Comparison of ENCODE assay signal across 8 cellular contexts in the genomic region with DNA sequence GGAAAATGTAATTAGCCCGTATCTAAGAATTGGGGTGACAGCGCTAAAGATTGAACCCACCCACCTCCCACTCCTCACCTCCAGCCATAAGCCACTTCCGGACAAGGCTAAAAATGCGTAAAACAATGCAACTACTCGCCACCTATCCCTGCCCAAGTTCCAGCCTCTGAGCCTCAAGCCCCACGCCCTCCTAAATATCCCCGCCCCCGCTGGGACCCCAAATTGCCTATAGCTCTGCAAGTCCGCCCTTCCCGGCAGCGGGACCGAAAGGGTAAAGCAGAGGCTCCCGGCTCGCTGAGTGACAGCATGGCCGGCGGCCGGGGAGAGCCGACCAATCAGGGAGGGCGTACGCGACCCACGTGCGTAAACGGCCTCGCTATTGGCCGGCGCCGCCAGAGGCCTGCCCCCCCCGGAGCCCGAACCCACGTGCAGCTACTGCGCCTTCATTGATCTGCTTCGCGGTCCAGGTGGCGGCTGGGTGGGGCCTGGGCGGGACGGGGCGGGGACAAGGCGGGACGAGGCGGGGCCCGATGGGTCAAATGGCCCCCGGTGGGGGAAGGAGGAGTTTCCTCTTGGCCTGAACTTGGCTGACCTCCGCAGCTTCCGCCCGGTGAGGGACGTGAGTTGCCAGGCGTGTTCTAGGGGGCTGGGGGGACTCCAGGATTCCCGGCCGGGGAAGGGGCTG. TPM values are rescaled to one million over a fixed set of nuclear protein-coding genes. Genes with fewer than 3 reads are reported as not detected.
A peak's percentile ranks its signal among the peaks of the same experiment; 100 is the strongest.
DNase-seq lines count a peak whose midpoint lies in the region; ATAC-seq and TF ChIP-seq lines count a peak whose summit lies in the region.

A gene (plus strand): TSS at position 564 of the 685 bp plus-strand sequence. CDS start 670 bp downstream, outside the sequence.

- no peaks in the 10 kb centered on the region for H3K36me3 ChIP-seq in muscle layer of duodenum (ENCODE audit: control insufficient read depth in 1 of 2, insufficient read depth in 2 of 2, low read length in 2 of 2)

- peak; percentile 80 for ATAC-seq in GM21717 (IDR thresholded peaks at IDR 0.05; ENCODE audit: unreplicated experiment)
- ATAC-seq in esophagus mucosa, result peak; percentile 99

- H3K9me3 ChIP-seq in muscle layer of duodenum (ENCODE audit: control insufficient read depth in 1 of 2, low read length in 2 of 2), result no peaks in the 10 kb centered on the region

- no peak within 1 kb of the TSS for H3K27ac ChIP-seq in muscle layer of duodenum (ENCODE audit: low read length)

- TF ChIP-seq EP300 in Ishikawa (IDR thresholded peaks at IDR 0.05; ENCODE audit: borderline replicate concordance), result peak; percentile 70; the same call in 1 of the 2 replicates

- peak within 1 kb of the TSS; percentile 67 to 74 for H3K4me3 ChIP-seq in muscle layer of duodenum (ENCODE audit: low read depth in 1 of 2, low read length in 2 of 2)

- no peak for TF ChIP-seq RAD21 in Ishikawa (IDR thresholded peaks at IDR 0.05; ENCODE audit: low read depth)

- DNase-seq in DMS53 (lab: John Stamatoyannopoulos, UW) (peak; percentile 96), OCI-M2 (lab: John Stamatoyannopoulos, UW; ENCODE audit: unreplicated experiment) (peak; percentile 62)
- DNase-seq in activated T-cell treated with anti-CD3 and anti-CD28 coated beads, Interleukin-2, amount 50 U/mL, for 1 hour, result peak; percentile 92
- peak; percentile 76 to 78 for DNase-seq in stimulated activated CD8-positive, alpha-beta memory T cell treated with anti-CD3 and anti-CD28 coated beads, Interleukin-7, amount 100 ng/mL, for 1 hour (ENCODE audit: low read depth in 2 of 2)

- peaks cover 0 to 11% of the 10 kb centered on the region in 2 donors for H3K4me1 ChIP-seq in muscle layer of duodenum (ENCODE audit: control insufficient read depth in 1 of 2, insufficient read depth in 2 of 2, low read length in 2 of 2)

- no peaks in the 10 kb centered on the region for H3K27me3 ChIP-seq in muscle layer of duodenum (ENCODE audit: low read depth, low read length)

TF ChIP-seq in Ishikawa, 13 proteins besides CTCF, POLR2A, EP300 and RAD21:
- TF ChIP-seq ZBTB7A (IDR thresholded peaks at IDR 0.05; ENCODE audit: low read depth), result peak; percentile 74; the same call in 1 of the 2 replicates
- TF ChIP-seq, protein P1, sequence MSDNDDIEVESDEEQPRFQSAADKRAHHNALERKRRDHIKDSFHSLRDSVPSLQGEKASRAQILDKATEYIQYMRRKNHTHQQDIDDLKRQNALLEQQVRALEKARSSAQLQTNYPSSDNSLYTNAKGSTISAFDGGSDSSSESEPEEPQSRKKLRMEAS (IDR thresholded peaks at IDR 0.05), result peak; percentile 96
- no peak for TF ChIP-seq FOXM1 (IDR thresholded peaks at IDR 0.05; ENCODE audit: borderline replicate concordance, low read depth)
- peak; percentile 33; the same call in 1 of the 2 replicates for TF ChIP-seq TAF1 (IDR thresholded peaks at IDR 0.05; ENCODE audit: low read depth)
- TF ChIP-seq NFIC (IDR thresholded peaks at IDR 0.05), result peak; percentile 53; the same call in 1 of the 2 replicates
- no peak for TF ChIP-seq TEAD4 (IDR thresholded peaks at IDR 0.05)
- TF ChIP-seq, protein P2, sequence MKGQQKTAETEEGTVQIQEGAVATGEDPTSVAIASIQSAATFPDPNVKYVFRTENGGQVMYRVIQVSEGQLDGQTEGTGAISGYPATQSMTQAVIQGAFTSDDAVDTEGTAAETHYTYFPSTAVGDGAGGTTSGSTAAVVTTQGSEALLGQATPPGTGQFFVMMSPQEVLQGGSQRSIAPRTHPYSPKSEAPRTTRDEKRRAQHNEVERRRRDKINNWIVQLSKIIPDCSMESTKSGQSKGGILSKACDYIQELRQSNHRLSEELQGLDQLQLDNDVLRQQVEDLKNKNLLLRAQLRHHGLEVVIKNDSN (IDR thresholded peaks at IDR 0.05), result peak; percentile 92
- no peak for TF ChIP-seq CEBPB (IDR thresholded peaks at IDR 0.05)
- TF ChIP-seq TCF12 (IDR thresholded peaks at IDR 0.05; ENCODE audit: low read depth), result peak; percentile 65
- 0 out of 2 replicates have a peak, but pooled peaks have one; percentile 31 for TF ChIP-seq CREB1 (IDR thresholded peaks at IDR 0.05; ENCODE audit: low read depth)
- TF ChIP-seq, protein P3, sequence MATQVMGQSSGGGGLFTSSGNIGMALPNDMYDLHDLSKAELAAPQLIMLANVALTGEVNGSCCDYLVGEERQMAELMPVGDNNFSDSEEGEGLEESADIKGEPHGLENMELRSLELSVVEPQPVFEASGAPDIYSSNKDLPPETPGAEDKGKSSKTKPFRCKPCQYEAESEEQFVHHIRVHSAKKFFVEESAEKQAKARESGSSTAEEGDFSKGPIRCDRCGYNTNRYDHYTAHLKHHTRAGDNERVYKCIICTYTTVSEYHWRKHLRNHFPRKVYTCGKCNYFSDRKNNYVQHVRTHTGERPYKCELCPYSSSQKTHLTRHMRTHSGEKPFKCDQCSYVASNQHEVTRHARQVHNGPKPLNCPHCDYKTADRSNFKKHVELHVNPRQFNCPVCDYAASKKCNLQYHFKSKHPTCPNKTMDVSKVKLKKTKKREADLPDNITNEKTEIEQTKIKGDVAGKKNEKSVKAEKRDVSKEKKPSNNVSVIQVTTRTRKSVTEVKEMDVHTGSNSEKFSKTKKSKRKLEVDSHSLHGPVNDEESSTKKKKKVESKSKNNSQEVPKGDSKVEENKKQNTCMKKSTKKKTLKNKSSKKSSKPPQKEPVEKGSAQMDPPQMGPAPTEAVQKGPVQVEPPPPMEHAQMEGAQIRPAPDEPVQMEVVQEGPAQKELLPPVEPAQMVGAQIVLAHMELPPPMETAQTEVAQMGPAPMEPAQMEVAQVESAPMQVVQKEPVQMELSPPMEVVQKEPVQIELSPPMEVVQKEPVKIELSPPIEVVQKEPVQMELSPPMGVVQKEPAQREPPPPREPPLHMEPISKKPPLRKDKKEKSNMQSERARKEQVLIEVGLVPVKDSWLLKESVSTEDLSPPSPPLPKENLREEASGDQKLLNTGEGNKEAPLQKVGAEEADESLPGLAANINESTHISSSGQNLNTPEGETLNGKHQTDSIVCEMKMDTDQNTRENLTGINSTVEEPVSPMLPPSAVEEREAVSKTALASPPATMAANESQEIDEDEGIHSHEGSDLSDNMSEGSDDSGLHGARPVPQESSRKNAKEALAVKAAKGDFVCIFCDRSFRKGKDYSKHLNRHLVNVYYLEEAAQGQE (IDR thresholded peaks at IDR 0.05; ENCODE audit: low read depth), result no peak
- peak; percentile 63; the same call in 1 of the 2 replicates for TF ChIP-seq YY1 (IDR thresholded peaks at IDR 0.05; ENCODE audit: low read depth)
- no peak for TF ChIP-seq EGR1 (IDR thresholded peaks at IDR 0.05)

RNA-seq across cellular contexts. Expression of the gene that starts here (rescaled TPM):
- 0.40 TPM for total RNA-seq in esophagus mucosa

Comparison
In these comparisons a context has a peak if more than half of its experiments do, and no peak if none do; other contexts are left out.
1. Peak in ATAC-seq in esophagus mucosa; RNA of the gene not detected or under 1 TPM.